ENCODE assay signal across 16 cellular contexts in the genomic region with DNA sequence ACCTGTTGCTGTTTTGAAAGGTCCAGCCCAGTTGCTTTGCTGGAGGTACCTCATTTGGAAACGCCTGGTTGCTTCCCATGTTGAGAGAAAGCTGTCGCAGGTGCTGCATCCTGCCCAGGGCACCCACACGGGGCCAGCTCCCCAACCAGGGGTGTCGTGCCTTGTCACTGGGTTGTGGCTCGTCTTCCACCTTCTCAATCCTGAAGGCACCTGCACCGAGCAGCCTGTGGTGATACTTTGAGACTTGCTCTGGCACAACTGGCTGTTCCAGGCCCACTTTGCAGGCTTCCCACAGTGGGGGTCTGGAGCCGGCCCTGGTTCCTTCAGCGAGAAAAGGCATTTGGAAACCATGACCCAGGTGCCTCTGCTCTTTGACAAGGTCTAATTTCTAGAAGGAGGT.
"Had no signal": no experiment of that assay in that cellular context is flagged by ENCODE, and none has a peak within 500 bp of the region (broad histone marks: within the 10 kb centered on the region; RNA-seq: fewer than 3 reads in every experiment).

No MANE protein-coding gene starts in this region.

- H3K36me3 ChIP-seq: brain microvascular endothelial cell, esophagus muscularis mucosa, heart right ventricle, tibial nerve had no signal

- H3K4me3 ChIP-seq: esophagus muscularis mucosa, heart right ventricle, skin epidermis, tibial nerve had no signal

- H3K27me3 ChIP-seq: brain microvascular endothelial cell, tibial nerve had no signal

- ATAC-seq: activated naive CD8-positive, alpha-beta T cell treated with anti-CD3 and anti-CD28 coated beads, Interleukin-2, amount 50 U/mL, for 24 hours; heart right ventricle had no signal

- H3K27ac ChIP-seq: brain microvascular endothelial cell, esophagus muscularis mucosa, heart right ventricle, skin epidermis, tibial nerve had no signal

- H3K4me1 ChIP-seq: esophagus muscularis mucosa, heart right ventricle, tibial nerve had no signal

- DNase-seq: activated CD4-positive, alpha-beta T cell treated with anti-CD3 and anti-CD28 coated beads, Interleukin-2, amount 50 U/mL, for 4 hours; activated effector memory CD4-positive, alpha-beta T cell treated with Interleukin-2 at 50 U/mL for 16 hours; activated naive CD4-positive, alpha-beta T cell treated with anti-CD3 and anti-CD28 coated beads, Interleukin-2, amount 10 ng/mL, durations not matched to agents 7 days and 5 days; activated naive CD8-positive, alpha-beta T cell treated with anti-CD3 and anti-CD28 coated beads, Interleukin-2, amount 50 U/mL, for 24 hours; activated T-cell treated with anti-CD3 and anti-CD28 coated beads, Interleukin-2, amount 50 U/mL, for 48 hours; brain microvascular endothelial cell; cortex of kidney; effector CD4-positive, alpha-beta T cell; heart right ventricle; immature natural killer cell; occipital lobe; stimulated activated CD4-positive, alpha-beta T cell treated with anti-CD3 and anti-CD28 coated beads, Interleukin-15, amount 100 ng/mL, for 24 hours; stimulated activated CD4-positive, alpha-beta T cell treated with anti-CD3 and anti-CD28 coated beads, Interleukin-2, amount 100 ng/mL, for 48 hours had no signal
